In genomic region chr17:10683853-10684252, GRCh38 we compare ENCODE assay signal across 9 cellular contexts. TPM values are rescaled to one million over a fixed set of nuclear protein-coding genes. Genes with fewer than 3 reads are reported as not detected.
DNase-seq lines count a peak whose midpoint lies in the region; ATAC-seq and TF ChIP-seq lines count a peak whose summit lies in the region.
"Had no signal": no experiment of that assay in that cellular context is flagged by ENCODE, and none has a peak within 500 bp of the region (broad histone marks: within the 10 kb centered on the region; RNA-seq: fewer than 3 reads in every experiment).

No MANE protein-coding gene starts in this region.

- TF ChIP-seq CTCF in 22Rv1 (IDR thresholded peaks at IDR 0.05) (peak; percentile 77), GM12875 (IDR thresholded peaks at IDR 0.05; ENCODE audit: borderline replicate concordance, insufficient read depth, low read depth, low read length) (peak; percentile 36; the same call in 1 of the 2 replicates), RWPE1 (conservative IDR thresholded peaks at IDR 0.05; ENCODE audit: low read depth) (0 out of 2 replicates have a peak, but pooled peaks have one; percentile 12), gastroesophageal sphincter (IDR thresholded peaks at IDR 0.05) (peak; percentile 20 to 33 (median 25))

- no peaks in the 10 kb centered on the region for H3K9me3 ChIP-seq in gastroesophageal sphincter

- DNase-seq in RWPE1 (ENCODE audit: low spot score) (peak; percentile 6), NCI-H2081 (lab: John Stamatoyannopoulos, UW) (no peak), posterior cingulate gyrus (no peak)
- DNase-seq in stimulated activated CD4-positive, alpha-beta T cell treated with anti-CD3 and anti-CD28 coated beads, Interleukin-4, amount 100 ng/mL, for 1 hour = no peak
- DNase-seq: hippocampal formation had no signal

- CTCF ChIA-PET in RWPE1 (lab: Yijun Ruan, JAX) = interaction anchor here (0.7 kb wide), 1 partner anchor 65 kb away, joined by 3 read pairs; no protein-coding TSS in a partner anchor

- TF ChIP-seq POLR2A in gastroesophageal sphincter (IDR thresholded peaks at IDR 0.05) = no peak

- H3K4me3 ChIP-seq in GM12875 (ENCODE audit: low read depth, low read length) = no peak overlapping the region
- H3K4me3 ChIP-seq in gastroesophageal sphincter = no peak overlapping the region

- intact Hi-C loops in posterior cingulate gyrus (cut with DNase I) = no loop called here

- POLR2A ChIA-PET in RWPE1 (lab: Yijun Ruan, JAX; ENCODE audit: low non-redundant PET) = no interaction called here

- peaks cover 0 to 14% (median 0%) of the 10 kb centered on the region in 3 donors for H3K4me1 ChIP-seq in gastroesophageal sphincter

- no peaks in the 10 kb centered on the region for H3K27me3 ChIP-seq in gastroesophageal sphincter

- WGBS in gastroesophageal sphincter (ENCODE audit: low coverage in 1 of 2), 2 donors = 46 to 71% methylated on average over 2 of the region's 2 CpGs

- ATAC-seq in gastroesophageal sphincter (no peak), GM18498 (IDR thresholded peaks at IDR 0.05; ENCODE audit: unreplicated experiment) (no peak)

- TF ChIP-seq EP300 in gastroesophageal sphincter (IDR thresholded peaks at IDR 0.05) = no peak

- peaks cover 0 to 86% of the 10 kb centered on the region in 2 donors for H3K36me3 ChIP-seq in gastroesophageal sphincter

- H3K27ac ChIP-seq in 22Rv1 = no peak overlapping the region
- no peak overlapping the region for H3K27ac ChIP-seq in RWPE1
- H3K27ac ChIP-seq in gastroesophageal sphincter = no peak overlapping the region

RNA-seq across cellular contexts. Expression of gene SCO1, which starts 13.5 kb away (rescaled TPM):
- 10 to 100 TPM; 15.4 to 29.6 (median 24.1) TPM for total RNA-seq in gastroesophageal sphincter

RNA-seq across cellular contexts. Expression of gene ADPRM, which starts 13.5 kb away (rescaled TPM):
- 10 to 100 TPM in 2 of 4 donors, 1 to 10 TPM in 2; 8.3 to 13.2 (median 9.5) TPM for total RNA-seq in gastroesophageal sphincter

RNA-seq across cellular contexts. Expression of gene MYH3, which starts 26.7 kb away (rescaled TPM):
- 1 to 10 TPM in 3 of 4 donors, under 1 TPM in 1; 0.87 to 3.5 (median 1.7) TPM for total RNA-seq in gastroesophageal sphincter

RNA-seq across cellular contexts. Expression of gene TMEM220, which starts 46.0 kb away (rescaled TPM):
- 10 to 100 TPM in 3 of 4 donors, 1 to 10 TPM in 1; 9.4 to 18.3 (median 15.6) TPM for total RNA-seq in gastroesophageal sphincter

Comparison
In these comparisons a context has a peak if more than half of its experiments do, and no peak if none do; other contexts are left out.
1. CTCF ChIP-seq: peak in every context shown above with its lines; median percentile 77 in 22Rv1; 36 in GM12875; 25 in gastroesophageal sphincter; 12 in RWPE1.